In genomic region chr2:204730588-204730987, GRCh38 we compare ENCODE assay signal across 31 cellular contexts.
"Had no signal": no experiment of that assay in that cellular context is flagged by ENCODE, and none has a peak within 500 bp of the region (broad histone marks: within the 10 kb centered on the region; RNA-seq: fewer than 3 reads in every experiment).

No MANE protein-coding gene starts in this region.

- H2AFZ ChIP-seq: neural progenitor cell, parathyroid adenoma had no signal

- H3K4me1 ChIP-seq: neural progenitor cell, parathyroid adenoma, psoas muscle, spleen, suprapubic skin, transverse colon, upper lobe of left lung, vagina had no signal

- DNase-seq: naive thymus-derived CD8-positive, alpha-beta T cell; nephron progenitor cell; occipital lobe; ovary; posterior cingulate gyrus; psoas muscle; right cardiac atrium; spleen; stimulated activated CD4-positive, alpha-beta T cell treated with anti-CD3 and anti-CD28 coated beads, Interleukin-12 subunit alpha, Interleukin-12 subunit beta, amount 100 ng/mL, for 4 hours; stimulated activated CD4-positive, alpha-beta T cell treated with anti-CD3 and anti-CD28 coated beads, Interleukin-1b, Interleukin-23, amount 100 ng/mL, for 48 hours; stimulated activated CD4-positive, alpha-beta T cell treated with anti-CD3 and anti-CD28 coated beads, Interleukin-4, amount 100 ng/mL, for 1 hour; stimulated activated CD4-positive, alpha-beta T cell treated with anti-CD3 and anti-CD28 coated beads, Interleukin-4, amount 100 ng/mL, for 4 hours; stimulated activated CD8-positive, alpha-beta memory T cell treated with anti-CD3 and anti-CD28 coated beads, Interleukin-4, amount 100 ng/mL, for 48 hours; stimulated activated naive CD4-positive, alpha-beta T cell; stimulated activated naive CD8-positive, alpha-beta T cell treated with anti-CD3 and anti-CD28 coated beads, Interleukin-15, amount 100 ng/mL, for 72 hours; stimulated activated naive CD8-positive, alpha-beta T cell treated with anti-CD3 and anti-CD28 coated beads, Interleukin-15, Interleukin-2, amounts not matched to agents 100 U/mL and 50 U/mL, for 24 hours; substantia nigra; testis; tibial artery; transverse colon; upper lobe of left lung had no signal

- H3K4me3 ChIP-seq: neural progenitor cell, ovary, psoas muscle, skin epidermis, smooth muscle cell, spleen, suprapubic skin, testis, tibial artery, transverse colon, upper lobe of left lung, vagina had no signal

- H3K36me3 Mint-ChIP-seq: naive thymus-derived CD8-positive, alpha-beta T cell; natural killer cell treated with Interleukin-12 subunit alpha and Interleukin-12 subunit beta and Interleukin-15 and Interleukin-18, amount 100 ng/mL, for 72 hours; neural progenitor cell; stimulated activated memory B cell treated with anti-CD40 and anti-IgM and Interleukin-4, amounts not matched to agents 10 μg/mL and 1 μg/mL and 100 μg/mL, for 72 hours had no signal

- H3K9me3 Mint-ChIP-seq: naive thymus-derived CD8-positive, alpha-beta T cell; nephron progenitor cell; neural progenitor cell; stimulated activated memory B cell treated with anti-CD40 and anti-IgM and Interleukin-4, amounts not matched to agents 10 μg/mL and 1 μg/mL and 100 μg/mL, for 72 hours; stimulated activated naive CD8-positive, alpha-beta T cell treated with anti-CD3 and anti-CD28 coated beads, Interleukin-15, amount 100 ng/mL, for 72 hours had no signal

- H3K27me3 Mint-ChIP-seq: natural killer cell treated with Interleukin-12 subunit alpha and Interleukin-12 subunit beta and Interleukin-15 and Interleukin-18, amount 100 ng/mL, for 72 hours; progenitor cell of endocrine pancreas; stimulated activated memory B cell treated with anti-CD40 and anti-IgM and Interleukin-4, amounts not matched to agents 10 μg/mL and 1 μg/mL and 100 μg/mL, for 72 hours; stimulated activated naive CD8-positive, alpha-beta T cell treated with anti-CD3 and anti-CD28 coated beads, Interleukin-15, amount 100 ng/mL, for 72 hours had no signal

- H3K27ac ChIP-seq: neural progenitor cell, ovary, parathyroid adenoma, psoas muscle, skin epidermis, spleen, suprapubic skin, testis, tibial artery, transverse colon, upper lobe of left lung, vagina had no signal

- H3K9me3 ChIP-seq: ovary, psoas muscle, spleen, suprapubic skin, testis, tibial artery, transverse colon, upper lobe of left lung, vagina had no signal

- H3K4me1 Mint-ChIP-seq: naive thymus-derived CD8-positive, alpha-beta T cell; stimulated activated memory B cell treated with anti-CD40 and anti-IgM and Interleukin-4, amounts not matched to agents 10 μg/mL and 1 μg/mL and 100 μg/mL, for 72 hours; stimulated activated naive CD8-positive, alpha-beta T cell treated with anti-CD3 and anti-CD28 coated beads, Interleukin-15, amount 100 ng/mL, for 72 hours had no signal

- H3K27ac Mint-ChIP-seq: natural killer cell treated with Interleukin-12 subunit alpha and Interleukin-12 subunit beta and Interleukin-15 and Interleukin-18, amount 100 ng/mL, for 72 hours; nephron progenitor cell; neural progenitor cell; progenitor cell of endocrine pancreas; stimulated activated memory B cell treated with anti-CD40 and anti-IgM and Interleukin-4, amounts not matched to agents 10 μg/mL and 1 μg/mL and 100 μg/mL, for 72 hours; stimulated activated naive CD8-positive, alpha-beta T cell treated with anti-CD3 and anti-CD28 coated beads, Interleukin-15, amount 100 ng/mL, for 72 hours had no signal

- ATAC-seq: naive thymus-derived CD8-positive, alpha-beta T cell; natural killer cell treated with Interleukin-12 subunit alpha and Interleukin-12 subunit beta and Interleukin-15 and Interleukin-18, amount 100 ng/mL, for 72 hours; psoas muscle; right cardiac atrium; sciatic nerve; stimulated activated memory B cell treated with anti-CD40 and anti-IgM and Interleukin-4, amounts not matched to agents 10 μg/mL and 1 μg/mL and 100 μg/mL, for 72 hours; stimulated activated naive CD8-positive, alpha-beta T cell treated with anti-CD3 and anti-CD28 coated beads, Interleukin-15, amount 100 ng/mL, for 72 hours; stimulated activated naive CD8-positive, alpha-beta T cell treated with anti-CD3 and anti-CD28 coated beads, Interleukin-15, Interleukin-2, amounts not matched to agents 100 U/mL and 50 U/mL, for 24 hours had no signal

- H3K27me3 ChIP-seq: neural progenitor cell, ovary, spleen, suprapubic skin, testis, tibial artery, transverse colon, upper lobe of left lung, vagina had no signal

- H3K36me3 ChIP-seq: neural progenitor cell, ovary, spleen, suprapubic skin, tibial artery, transverse colon, upper lobe of left lung, vagina had no signal

- H3K9ac ChIP-seq: neural progenitor cell, parathyroid adenoma had no signal

- H3K4me2 ChIP-seq: neural progenitor cell, smooth muscle cell had no signal

- H3K4me3 Mint-ChIP-seq: naive thymus-derived CD8-positive, alpha-beta T cell; natural killer cell treated with Interleukin-12 subunit alpha and Interleukin-12 subunit beta and Interleukin-15 and Interleukin-18, amount 100 ng/mL, for 72 hours; nephron progenitor cell; neural progenitor cell; stimulated activated memory B cell treated with anti-CD40 and anti-IgM and Interleukin-4, amounts not matched to agents 10 μg/mL and 1 μg/mL and 100 μg/mL, for 72 hours; stimulated activated naive CD8-positive, alpha-beta T cell treated with anti-CD3 and anti-CD28 coated beads, Interleukin-15, amount 100 ng/mL, for 72 hours had no signal
